In the genomic region with DNA sequence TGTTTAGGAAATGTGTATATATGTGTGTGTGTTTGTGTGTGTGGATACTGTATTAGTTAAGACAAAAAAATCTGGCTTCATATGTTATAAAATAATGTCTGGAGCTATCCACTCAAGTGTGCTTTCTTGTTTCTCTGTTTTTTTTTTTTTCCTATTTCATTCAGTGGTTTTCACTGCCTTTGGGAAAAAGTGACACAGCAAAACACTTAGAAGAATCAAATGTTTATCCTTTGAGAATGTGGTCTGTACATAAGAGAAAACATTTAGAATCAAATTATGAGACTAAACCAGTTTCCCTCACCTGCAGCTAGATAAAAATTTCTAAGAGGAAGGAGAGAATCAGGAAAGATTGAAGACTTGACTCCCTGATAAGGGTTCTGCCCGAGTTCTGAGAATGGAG, we compare ENCODE assay signal across 24 cellular contexts. TPM values are rescaled to one million over a fixed set of nuclear protein-coding genes. Genes with fewer than 3 reads are reported as not detected.
"Had no signal": no experiment of that assay in that cellular context is flagged by ENCODE, and none has a peak within 500 bp of the region (broad histone marks: within the 10 kb centered on the region; RNA-seq: fewer than 3 reads in every experiment).

No MANE protein-coding gene starts in this region.

- ATAC-seq: activated naive CD8-positive, alpha-beta T cell treated with anti-CD3 and anti-CD28 coated beads, Interleukin-2, amount 50 U/mL, for 24 hours; activated T-cell treated with anti-CD3 and anti-CD28 coated beads, Interleukin-2, amount 50 U/mL, for 4 hours; gastroesophageal sphincter; left ventricle myocardium superior; stimulated activated memory B cell treated with anti-CD40 and anti-IgM and Interleukin-4, amounts not matched to agents 10 μg/mL and 1 μg/mL and 100 μg/mL, for 72 hours had no signal

- DNase-seq: activated CD4-positive, alpha-beta T cell treated with anti-CD3 and anti-CD28 coated beads, Interleukin-2, amount 10 ng/mL, durations not matched to agents 7 days and 5 days; activated CD8-positive, alpha-beta memory T cell treated with anti-CD3 and anti-CD28 coated beads for 24 hours; activated CD8-positive, alpha-beta memory T cell treated with anti-CD3 and anti-CD28 coated beads, Interleukin-2, amount 50 U/mL, for 4 hours; activated gamma-delta T cell; activated naive CD4-positive, alpha-beta T cell treated with anti-CD3 and anti-CD28 coated beads, Interleukin-2, amount 50 U/mL, for 16 hours; activated naive CD8-positive, alpha-beta T cell treated with anti-CD3 and anti-CD28 coated beads, Interleukin-2, amount 50 U/mL, for 24 hours; activated T-cell treated with anti-CD3 and anti-CD28 coated beads, Interleukin-2, amount 50 U/mL, for 4 hours; cerebellar nuclear complex; head of caudate nucleus; hypothalamus; left ventricle myocardium superior; mammary epithelial cell; nucleus accumbens; posterior cingulate gyrus; sigmoid colon; stimulated activated CD4-positive, alpha-beta T cell treated with anti-CD3 and anti-CD28 coated beads, Interleukin-15, amount 100 ng/mL, for 24 hours; transverse colon had no signal

- H3K4me3 ChIP-seq: coronary artery, gastroesophageal sphincter, sigmoid colon, smooth muscle cell, transverse colon had no signal

- H3K4me2 ChIP-seq: smooth muscle cell had no signal

- H3K27me3 ChIP-seq: gastroesophageal sphincter, sigmoid colon, transverse colon had no signal

- H3K27me3 Mint-ChIP-seq: activated naive CD8-positive, alpha-beta T cell treated with anti-CD3 and anti-CD28 coated beads, Interleukin-2, amount 50 U/mL, for 24 hours; stimulated activated memory B cell treated with anti-CD40 and anti-IgM and Interleukin-4, amounts not matched to agents 10 μg/mL and 1 μg/mL and 100 μg/mL, for 72 hours had no signal

- H3K36me3 ChIP-seq: gastroesophageal sphincter, sigmoid colon, transverse colon had no signal

- H3K4me3 Mint-ChIP-seq: activated CD4-positive, alpha-beta T cell treated with anti-CD3 and anti-CD28 coated beads, Interleukin-2, amount 10 ng/mL, durations not matched to agents 7 days and 5 days; activated naive CD8-positive, alpha-beta T cell treated with anti-CD3 and anti-CD28 coated beads, Interleukin-2, amount 50 U/mL, for 24 hours; activated T-cell treated with anti-CD3 and anti-CD28 coated beads, Interleukin-2, amount 50 U/mL, for 4 hours; stimulated activated memory B cell treated with anti-CD40 and anti-IgM and Interleukin-4, amounts not matched to agents 10 μg/mL and 1 μg/mL and 100 μg/mL, for 72 hours; T-helper 1 cell treated with Interleukin-12 subunit alpha and Interleukin-12 subunit beta and Interleukin-4 antibody, amounts not matched to agents 30 μg/mL and 1 μg/mL, for 36 hours had no signal

- H3K27ac Mint-ChIP-seq: activated CD4-positive, alpha-beta T cell treated with anti-CD3 and anti-CD28 coated beads, Interleukin-2, amount 10 ng/mL, durations not matched to agents 7 days and 5 days; activated naive CD8-positive, alpha-beta T cell treated with anti-CD3 and anti-CD28 coated beads, Interleukin-2, amount 50 U/mL, for 24 hours; stimulated activated memory B cell treated with anti-CD40 and anti-IgM and Interleukin-4, amounts not matched to agents 10 μg/mL and 1 μg/mL and 100 μg/mL, for 72 hours; T-helper 1 cell treated with Interleukin-12 subunit alpha and Interleukin-12 subunit beta and Interleukin-4 antibody, amounts not matched to agents 30 μg/mL and 1 μg/mL, for 36 hours had no signal

- H3K9me3 ChIP-seq: transverse colon had no signal

- H3K27ac ChIP-seq: coronary artery, epithelial cell of prostate, gastroesophageal sphincter, sigmoid colon, transverse colon had no signal

- H3K36me3 Mint-ChIP-seq: stimulated activated memory B cell treated with anti-CD40 and anti-IgM and Interleukin-4, amounts not matched to agents 10 μg/mL and 1 μg/mL and 100 μg/mL, for 72 hours had no signal

- H3K9me3 Mint-ChIP-seq: activated naive CD8-positive, alpha-beta T cell treated with anti-CD3 and anti-CD28 coated beads, Interleukin-2, amount 50 U/mL, for 24 hours; stimulated activated memory B cell treated with anti-CD40 and anti-IgM and Interleukin-4, amounts not matched to agents 10 μg/mL and 1 μg/mL and 100 μg/mL, for 72 hours had no signal

RNA-seq across cellular contexts. Expression of gene TMC1, which starts 8.1 kb away (rescaled TPM):
- total RNA-seq: activated CD4-positive, alpha-beta T cell treated with anti-CD3 and anti-CD28 coated beads, Interleukin-2, amount 10 ng/mL, durations not matched to agents 7 days and 5 days; activated T-cell treated with anti-CD3 and anti-CD28 coated beads, Interleukin-2, amount 50 U/mL, for 4 hours; gastroesophageal sphincter; left ventricle myocardium superior; mammary epithelial cell; smooth muscle cell had no signal
- polyA plus RNA-seq: neural cell, smooth muscle cell had no signal
